In genomic region chrX:69398881-69399280, GRCh38 we compare ENCODE assay signal across 29 cellular contexts.
"Had no signal": no experiment of that assay in that cellular context is flagged by ENCODE, and none has a peak within 500 bp of the region (broad histone marks: within the 10 kb centered on the region; RNA-seq: fewer than 3 reads in every experiment).

No MANE protein-coding gene starts in this region.

- H3K27me3 ChIP-seq: neutrophil, ovary, right lobe of liver, sigmoid colon, thyroid gland, tibial nerve, upper lobe of left lung, vagina had no signal

- H3K36me3 ChIP-seq: neutrophil, ovary, right lobe of liver, sigmoid colon, stomach, thoracic aorta, thyroid gland, tibial nerve, upper lobe of left lung, vagina had no signal

- ATAC-seq: natural killer cell; psoas muscle; right cardiac atrium; right lobe of liver; stimulated activated effector memory CD8-positive, alpha-beta T cell treated with anti-CD3 and anti-CD28 coated beads, Interleukin-12 subunit alpha, Interleukin-12 subunit beta, amount 100 ng/mL, for 72 hours; stimulated activated naive B cell treated with anti-CD40 and anti-IgM and Interleukin-4, amounts not matched to agents 10 μg/mL and 1 μg/mL and 100 μg/mL, for 72 hours had no signal

- H3K4me3 Mint-ChIP-seq: natural killer cell; nephron progenitor cell; neural crest cell; stimulated activated effector memory CD8-positive, alpha-beta T cell treated with anti-CD3 and anti-CD28 coated beads, Interleukin-12 subunit alpha, Interleukin-12 subunit beta, amount 100 ng/mL, for 72 hours; stimulated activated naive B cell treated with anti-CD40 and anti-IgM and Interleukin-4, amounts not matched to agents 10 μg/mL and 1 μg/mL and 100 μg/mL, for 72 hours; stimulated activated naive CD8-positive, alpha-beta T cell treated with anti-CD3 and anti-CD28 coated beads, Interleukin-15, Interleukin-2, amounts not matched to agents 100 ng/mL and 50 ng/mL, for 24 hours had no signal

- H3K4me3 ChIP-seq: ovary, psoas muscle, right lobe of liver, sigmoid colon, stomach, thoracic aorta, thyroid gland, tibial nerve, upper lobe of left lung, vagina had no signal

- H3K4me1 Mint-ChIP-seq: natural killer cell; stimulated activated effector memory CD8-positive, alpha-beta T cell treated with anti-CD3 and anti-CD28 coated beads, Interleukin-12 subunit alpha, Interleukin-12 subunit beta, amount 100 ng/mL, for 72 hours; stimulated activated naive B cell treated with anti-CD40 and anti-IgM and Interleukin-4, amounts not matched to agents 10 μg/mL and 1 μg/mL and 100 μg/mL, for 72 hours had no signal

- H3K36me3 Mint-ChIP-seq: natural killer cell; stimulated activated effector memory CD8-positive, alpha-beta T cell treated with anti-CD3 and anti-CD28 coated beads, Interleukin-12 subunit alpha, Interleukin-12 subunit beta, amount 100 ng/mL, for 72 hours; stimulated activated naive B cell treated with anti-CD40 and anti-IgM and Interleukin-4, amounts not matched to agents 10 μg/mL and 1 μg/mL and 100 μg/mL, for 72 hours had no signal

- H3K27ac ChIP-seq: neutrophil, ovary, parathyroid adenoma, psoas muscle, right lobe of liver, sigmoid colon, stomach, thoracic aorta, thyroid gland, tibial nerve, upper lobe of left lung, vagina had no signal

- H3K79me2 ChIP-seq: parathyroid adenoma had no signal

- DNase-seq: natural killer cell; nephron progenitor cell; nucleus accumbens; ovary; posterior cingulate gyrus; psoas muscle; right cardiac atrium; right lobe of liver; sigmoid colon; small intestine; stimulated activated CD4-positive, alpha-beta T cell treated with anti-CD3 and anti-CD28 coated beads, Interleukin-15, amount 100 ng/mL, for 24 hours; stimulated activated CD4-positive, alpha-beta T cell treated with anti-CD3 and anti-CD28 coated beads, Interleukin-2, amount 100 ng/mL, for 24 hours; stimulated activated CD4-positive, alpha-beta T cell treated with anti-CD3 and anti-CD28 coated beads, Interleukin-2, amount 100 ng/mL, for 48 hours; stimulated activated CD4-positive, alpha-beta T cell treated with anti-CD3 and anti-CD28 coated beads, Interleukin-4, amount 100 ng/mL, for 24 hours; stimulated activated naive B cell treated with anti-CD40 and anti-IgM and Interleukin-4, amounts not matched to agents 10 μg/mL and 1 μg/mL and 100 μg/mL, for 72 hours; stimulated activated naive CD4-positive, alpha-beta T cell treated with Interleukin-2 at 50 U/mL for 16 hours; stomach; thyroid gland; trophoblast cell; upper lobe of left lung had no signal

- H3K4me1 ChIP-seq: parathyroid adenoma, psoas muscle, right lobe of liver, sigmoid colon, stomach, thyroid gland, tibial nerve, upper lobe of left lung, vagina had no signal

- H3K9ac ChIP-seq: parathyroid adenoma had no signal

- H3K27me3 Mint-ChIP-seq: stimulated activated naive CD8-positive, alpha-beta T cell treated with anti-CD3 and anti-CD28 coated beads, Interleukin-15, Interleukin-2, amounts not matched to agents 100 ng/mL and 50 ng/mL, for 24 hours had no signal

- H3K27ac Mint-ChIP-seq: natural killer cell; nephron progenitor cell; progenitor cell of endocrine pancreas; stimulated activated effector memory CD8-positive, alpha-beta T cell treated with anti-CD3 and anti-CD28 coated beads, Interleukin-12 subunit alpha, Interleukin-12 subunit beta, amount 100 ng/mL, for 72 hours; stimulated activated naive B cell treated with anti-CD40 and anti-IgM and Interleukin-4, amounts not matched to agents 10 μg/mL and 1 μg/mL and 100 μg/mL, for 72 hours; stimulated activated naive CD8-positive, alpha-beta T cell treated with anti-CD3 and anti-CD28 coated beads, Interleukin-15, Interleukin-2, amounts not matched to agents 100 ng/mL and 50 ng/mL, for 24 hours had no signal

- H3K9me3 Mint-ChIP-seq: natural killer cell; stimulated activated effector memory CD8-positive, alpha-beta T cell treated with anti-CD3 and anti-CD28 coated beads, Interleukin-12 subunit alpha, Interleukin-12 subunit beta, amount 100 ng/mL, for 72 hours; stimulated activated naive B cell treated with anti-CD40 and anti-IgM and Interleukin-4, amounts not matched to agents 10 μg/mL and 1 μg/mL and 100 μg/mL, for 72 hours; stimulated activated naive CD8-positive, alpha-beta T cell treated with anti-CD3 and anti-CD28 coated beads, Interleukin-15, Interleukin-2, amounts not matched to agents 100 ng/mL and 50 ng/mL, for 24 hours had no signal
